ENCODE assay signal across 8 cellular contexts in genomic region chr12:98504368-98504617, GRCh38. TPM values are rescaled to one million over a fixed set of nuclear protein-coding genes. Genes with fewer than 3 reads are reported as not detected.
DNase-seq lines count a peak whose midpoint lies in the region; ATAC-seq, FAIRE-seq and TF ChIP-seq lines count a peak whose summit lies in the region.

No MANE protein-coding gene starts in this region.

- no peak for TF ChIP-seq EP300 in upper lobe of left lung (IDR thresholded peaks at IDR 0.05)

- CTCF ChIA-PET in activated CD8-positive, alpha-beta T cell treated with anti-CD3 and anti-CD28 coated beads for 36 hours (lab: Charles Lee): no interaction called here

- peak overlapping the region; percentile 98 for H3K27ac ChIP-seq in layer of hippocampus (ENCODE audit: low read depth, low read length)
- peak overlapping the region; percentile 92 to 96 (median 93) for H3K27ac ChIP-seq in upper lobe of left lung

- 20 to 22% methylated on average over 3 of the region's 3 CpGs for WGBS in upper lobe of left lung, 2 donors

- peaks cover 9% of the 10 kb centered on the region for H3K36me3 Mint-ChIP-seq in activated CD8-positive, alpha-beta T cell treated with anti-CD3 and anti-CD28 coated beads for 36 hours (ENCODE audit: low read depth)

- POLR2A ChIA-PET in activated CD8-positive, alpha-beta T cell treated with anti-CD3 and anti-CD28 coated beads for 36 hours (lab: Charles Lee): interaction anchor here (6.7 kb wide), 1 partner anchor 11 kb away, joined by 86 read pairs; the partner anchor contains the start of gene TMPO

- H3K4me3 Mint-ChIP-seq in activated CD8-positive, alpha-beta T cell treated with anti-CD3 and anti-CD28 coated beads for 36 hours: peak overlapping the region; percentile 95

- no peaks in the 10 kb centered on the region for H3K36me3 ChIP-seq in upper lobe of left lung

- no peak for TF ChIP-seq POLR2A in upper lobe of left lung (IDR thresholded peaks at IDR 0.05)
- no peak for TF ChIP-seq POLR2A in GM12892 (IDR thresholded peaks at IDR 0.05; ENCODE audit: low read depth, low read length)

- intact Hi-C loops in activated CD8-positive, alpha-beta T cell treated with anti-CD3 and anti-CD28 coated beads for 36 hours (cut with micrococcal nuclease): no loop called here

- H3K27me3 Mint-ChIP-seq in activated CD8-positive, alpha-beta T cell treated with anti-CD3 and anti-CD28 coated beads for 36 hours: peaks cover 6% of the 10 kb centered on the region

- FAIRE-seq in GM12892 (lab: Jason Lieb, UNC): no peak

- no peaks in the 10 kb centered on the region for H3K9me3 ChIP-seq in upper lobe of left lung

- ATAC-seq in GM18858 (IDR thresholded peaks at IDR 0.05; ENCODE audit: unreplicated experiment) (peak; percentile 5), HG02852 (IDR thresholded peaks at IDR 0.05; ENCODE audit: unreplicated experiment) (peak; percentile 14), upper lobe of left lung (ENCODE audit: low FRiP score in 2 of 2) (no peak)
- ATAC-seq in activated CD8-positive, alpha-beta T cell treated with anti-CD3 and anti-CD28 coated beads for 36 hours: peak; percentile 1

- H3K4me1 ChIP-seq in upper lobe of left lung: peaks cover 0 to 10% (median 5%) of the 10 kb centered on the region in 4 donors

- H3K9me3 Mint-ChIP-seq in activated CD8-positive, alpha-beta T cell treated with anti-CD3 and anti-CD28 coated beads for 36 hours: peaks cover 3% of the 10 kb centered on the region

- H3K4me1 Mint-ChIP-seq in activated CD8-positive, alpha-beta T cell treated with anti-CD3 and anti-CD28 coated beads for 36 hours (ENCODE audit: low read depth): peaks cover 31% of the 10 kb centered on the region

- H3K27me3 ChIP-seq in layer of hippocampus (ENCODE audit: control insufficient read depth, insufficient read depth, low read length) (no peaks in the 10 kb centered on the region), upper lobe of left lung (no peaks in the 10 kb centered on the region)

- H3K27ac Mint-ChIP-seq in activated CD8-positive, alpha-beta T cell treated with anti-CD3 and anti-CD28 coated beads for 36 hours: peak overlapping the region; percentile 100

- DNase-seq in activated CD8-positive, alpha-beta T cell treated with anti-CD3 and anti-CD28 coated beads for 36 hours: no peak
- DNase-seq in upper lobe of left lung (no peak), SW480 (ENCODE audit: low spot score) (no peak), kidney tubule cell (ENCODE audit: low spot score) (no peak), GM12892 (ENCODE audit: insufficient read length) (no peak)

- H3K4me3 ChIP-seq in upper lobe of left lung: peak overlapping the region; percentile 9 to 71 (median 60)

- no peak for TF ChIP-seq CTCF in activated CD8-positive, alpha-beta T cell treated with anti-CD3 and anti-CD28 coated beads for 36 hours (IDR thresholded peaks at IDR 0.05)
- TF ChIP-seq CTCF in upper lobe of left lung (IDR thresholded peaks at IDR 0.05): no peak

RNA-seq across cellular contexts. Expression of gene TMPO, which starts 11.1 kb away (rescaled TPM):
- 100 to 1,000 TPM; 324 to 328 TPM for total RNA-seq in activated CD8-positive, alpha-beta T cell treated with anti-CD3 and anti-CD28 coated beads for 36 hours
- total RNA-seq in upper lobe of left lung: 100 to 1,000 TPM in 2 of 6 donors, 10 to 100 TPM in 4; 40.0 to 124 (median 67.4) TPM
- 124 TPM for polyA plus RNA-seq in GM12892 (2012; ENCODE audit: missing spikeins)

Comparison
In these comparisons a context has a peak if more than half of its experiments do, and no peak if none do; other contexts are left out.
1. ATAC-seq: peak in GM18858 (single experiment), HG02852 (single experiment) and activated CD8-positive, alpha-beta T cell treated with anti-CD3 and anti-CD28 coated beads for 36 hours (single experiment); none in upper lobe of left lung (0 of 2).